Comparison of ENCODE assay signal across 30 cellular contexts in genomic region chr1:54399765-54400164, GRCh38. TPM values are rescaled to one million over a fixed set of nuclear protein-coding genes. Genes with fewer than 3 reads are reported as not detected.
DNase-seq lines count a peak whose midpoint lies in the region; ATAC-seq, FAIRE-seq and TF ChIP-seq lines count a peak whose summit lies in the region.
"Had no signal": no experiment of that assay in that cellular context is flagged by ENCODE, and none has a peak within 500 bp of the region (broad histone marks: within the 10 kb centered on the region; RNA-seq: fewer than 3 reads in every experiment).

No MANE protein-coding gene starts in this region.

- TF ChIP-seq EP300 in K562 (IDR thresholded peaks at IDR 0.05; ENCODE audit: low read length) = no peak

- peaks cover 92% of the 10 kb centered on the region for H3K36me3 ChIP-seq in K562 (ENCODE audit: control insufficient read depth, insufficient read depth, low read length)

- H3K4me2 ChIP-seq in K562 (ENCODE audit: insufficient read depth, low read length) = no peak overlapping the region

- no peak for TF ChIP-seq CTCF in K562 (IDR thresholded peaks at IDR 0.05 in 2 of 3, conservative IDR thresholded peaks at IDR 0.05 in 1 of 3; ENCODE audit: insufficient read depth in 2 of 3, low read depth in 1 of 3, low read length in 3 of 3)

- WGBS in K562 (ENCODE audit: insufficient coverage, low coverage, missing lambda C conversion rate) = 95% methylated on average over 4 of the region's 4 CpGs

- no peaks in the 10 kb centered on the region for H3K9me3 ChIP-seq in K562 (replicated peaks; ENCODE audit: control insufficient read depth, insufficient read depth, low read depth, low read length)
- H3K9me3 ChIP-seq: ascending aorta, mucosa of descending colon, Peyer's patch, stomach, vagina had no signal

- no peak overlapping the region for H3K27ac ChIP-seq in K562 (ENCODE audit: extremely low read depth, low read depth, low read length)
- H3K27ac ChIP-seq: ascending aorta, cardiac muscle cell, epithelial cell of prostate, Peyer's patch, vagina, VCaP had no signal

- intact Hi-C loops in K562 (cut with micrococcal nuclease) = no loop called here

- CTCF ChIA-PET in K562 (lab: Yijun Ruan, JAX; ENCODE audit: low intra/inter-chr PET ratio) = no interaction called here

- H3K9me3 Mint-ChIP-seq in stimulated activated naive CD8-positive, alpha-beta T cell treated with anti-CD3 and anti-CD28 coated beads, Interleukin-15, amount 100 ng/mL, for 72 hours = peaks cover 0 to 8% of the 10 kb centered on the region in 2 donors
- H3K9me3 Mint-ChIP-seq: activated naive CD8-positive, alpha-beta T cell treated with anti-CD3 and anti-CD28 coated beads, Interleukin-2, amount 10 ng/mL, durations not matched to agents 7 days and 5 days; HFFc6; IgD-negative memory B cell; nephron had no signal

- no peak for DNase-seq in activated CD4-positive, CD25-positive, alpha-beta regulatory T cell treated with anti-CD3 and anti-CD28 coated beads, Interleukin-2, amount 50 U/mL, for 72 hours
- peak; percentile 29 for DNase-seq in stimulated activated CD4-positive, alpha-beta T cell treated with anti-CD3 and anti-CD28 coated beads, Interleukin-15, amount 100 ng/mL, for 24 hours
- no peak for DNase-seq in stimulated activated CD4-positive, alpha-beta T cell treated with anti-CD3 and anti-CD28 coated beads, Interleukin-2, amount 100 ng/mL, for 24 hours
- DNase-seq in K562 (ENCODE audit: extremely low read depth in 1 of 4, low spot score in 3 of 4) (no peak), DMS153 (lab: John Stamatoyannopoulos, UW) (no peak)
- DNase-seq in stimulated activated naive CD8-positive, alpha-beta T cell treated with anti-CD3 and anti-CD28 coated beads, Interleukin-15, amount 100 ng/mL, for 72 hours = no peak
- DNase-seq: activated CD4-positive, alpha-beta T cell treated with anti-CD3 and anti-CD28 coated beads, Interleukin-2, amount 50 U/mL, for 4 hours; activated naive CD8-positive, alpha-beta T cell treated with anti-CD3 and anti-CD28 coated beads, Interleukin-2, amount 10 ng/mL, durations not matched to agents 7 days and 5 days; effector CD8-positive, alpha-beta T cell; GOT3; HFFc6; mammary epithelial cell; mucosa of descending colon; NCI-H146; NCI-H446 treated with DMSO at 0.1 percent for 48 hours; NCI-H774; Peyer's patch; SHP77; stomach; T-helper 9 cell had no signal

- ATAC-seq in activated CD4-positive, CD25-positive, alpha-beta regulatory T cell treated with anti-CD3 and anti-CD28 coated beads, Interleukin-2, amount 50 U/mL, for 24 hours = peak; percentile 58 to 62
- ATAC-seq in K562 (no peak), HG03432 (IDR thresholded peaks at IDR 0.05; ENCODE audit: unreplicated experiment) (no peak)
- ATAC-seq in stimulated activated naive CD8-positive, alpha-beta T cell treated with anti-CD3 and anti-CD28 coated beads, Interleukin-15, amount 100 ng/mL, for 72 hours = peak; percentile 74
- ATAC-seq: mucosa of descending colon had no signal

- H4K20me1 ChIP-seq in K562 (replicated peaks; ENCODE audit: control insufficient read depth, insufficient read depth, low read length) = peaks cover 34% of the 10 kb centered on the region

- no peak for TF ChIP-seq POLR2A in K562 (conservative IDR thresholded peaks at IDR 0.05)

- H3K27me3 ChIP-seq in K562 (ENCODE audit: control insufficient read depth in 2 of 2, insufficient read depth in 2 of 2, low read length in 2 of 2) = no peaks in the 10 kb centered on the region
- H3K27me3 ChIP-seq: ascending aorta, cardiac muscle cell, Peyer's patch, stomach, vagina had no signal

- H2AFZ ChIP-seq in K562 (ENCODE audit: low read depth, low read length) = no peak overlapping the region

- no peak for FAIRE-seq in K562 (lab: Jason Lieb, UNC)
- FAIRE-seq: colon had no signal

- no TSS peak for BruUV-seq in K562 (replicated peaks; lab: Mats Ljungman, UMichigan)

- peaks cover 3% of the 10 kb centered on the region for H3K9me1 ChIP-seq in K562 (ENCODE audit: control insufficient read depth, insufficient read depth, low read length)

- H3K9ac ChIP-seq in K562 (ENCODE audit: insufficient read depth in 1 of 2, low read depth in 2 of 2, low read length in 2 of 2) = no peak overlapping the region

- in situ Hi-C loops in K562 (cut with MboI) = loop anchor here (5.0 kb wide), 1 partner anchor 77 kb away; no protein-coding TSS in a partner anchor

- no peak overlapping the region for H3K27ac Mint-ChIP-seq in stimulated activated naive CD8-positive, alpha-beta T cell treated with anti-CD3 and anti-CD28 coated beads, Interleukin-15, amount 100 ng/mL, for 72 hours
- H3K27ac Mint-ChIP-seq: activated naive CD8-positive, alpha-beta T cell treated with anti-CD3 and anti-CD28 coated beads, Interleukin-2, amount 10 ng/mL, durations not matched to agents 7 days and 5 days; HFFc6; IgD-negative memory B cell had no signal

- peaks cover 33 to 54% of the 10 kb centered on the region in 2 experiments for H3K4me1 ChIP-seq in K562 (replicated peaks in 1 of 2; ENCODE audit: control insufficient read depth in 2 of 2, insufficient read depth in 2 of 2, low read length in 2 of 2)

- peaks cover 89% of the 10 kb centered on the region for H3K4me1 Mint-ChIP-seq in stimulated activated naive CD8-positive, alpha-beta T cell treated with anti-CD3 and anti-CD28 coated beads, Interleukin-15, amount 100 ng/mL, for 72 hours

- TF ChIP-seq RAD21 in K562 (CRISPR knock-in tag; conservative IDR thresholded peaks at IDR 0.05 in 1 of 2, IDR thresholded peaks at IDR 0.05 in 1 of 2) = no peak

- H3K27me3 Mint-ChIP-seq in stimulated activated naive CD8-positive, alpha-beta T cell treated with anti-CD3 and anti-CD28 coated beads, Interleukin-15, amount 100 ng/mL, for 72 hours = no peaks in the 10 kb centered on the region
- H3K27me3 Mint-ChIP-seq: activated naive CD8-positive, alpha-beta T cell treated with anti-CD3 and anti-CD28 coated beads, Interleukin-2, amount 10 ng/mL, durations not matched to agents 7 days and 5 days; IgD-negative memory B cell had no signal

- H3K4me3 ChIP-seq in K562 = no peak overlapping the region
- H3K4me3 ChIP-seq: ascending aorta, cardiac muscle cell, mucosa of descending colon, Peyer's patch, stomach, vagina had no signal

- H3K79me2 ChIP-seq in K562 (ENCODE audit: control insufficient read depth, insufficient read depth, low read length) = peaks cover 87% of the 10 kb centered on the region

- POLR2A ChIA-PET in K562 (lab: Yijun Ruan, JAX) = interaction anchor here (1.2 to 5.3 kb wide), 2 partner anchors 8 to 14 kb away, joined by 3 to 43 read pairs; no protein-coding TSS in a partner anchor

- H3K4me3 Mint-ChIP-seq in stimulated activated naive CD8-positive, alpha-beta T cell treated with anti-CD3 and anti-CD28 coated beads, Interleukin-15, amount 100 ng/mL, for 72 hours = peak overlapping the region; percentile 36 to 52
- H3K4me3 Mint-ChIP-seq: HFFc6 had no signal

TF ChIP-seq in K562, 482 proteins besides CTCF, POLR2A, EP300 and RAD21:
- 0 out of 2 replicates have a peak, but pooled peaks have one; percentile 33 for TF ChIP-seq EHMT2 (IDR thresholded peaks at IDR 0.05)
- no peak for TF ChIP-seq ZBTB12 (CRISPR knock-in tag; IDR thresholded peaks at IDR 0.05)

RNA-seq across cellular contexts. Expression of gene SSBP3, which starts 6.4 kb away (rescaled TPM):
- 55.7 and 82.4 TPM in 2 replicates for total RNA-seq in K562 (2011; cell fraction: chromatin; rRNA removed; ENCODE audit: low replicate concordance)
- total RNA-seq in K562 (2011; cell fraction: nucleolus; rRNA removed) = 34.6 and 49.5 TPM in 2 replicates
- 48.8 and 81.9 TPM in 2 replicates for total RNA-seq in K562 (2011; cell fraction: nucleoplasm; rRNA removed)
- 23.8 and 36.9 TPM in 2 replicates for total RNA-seq in K562 (2014; rRNA removed)
- total RNA-seq in K562 (2014; rRNA removed; fragmentation: Illumina TruSeq; extraction: Trizol) = 33.8 and 44.0 TPM in 2 replicates
- total RNA-seq in K562 (2015; rRNA removed; fragmentation: Illumina TruSeq; extraction: Trizol) = 39.8 and 45.1 TPM in 2 replicates
- total RNA-seq in K562 (2021) = 102 and 106 TPM in 2 replicates
- 17.6 and 43.9 TPM in 2 replicates for polyA plus RNA-seq in K562 (2011; rRNA removed)
- 18.4 and 40.7 TPM in 2 replicates for polyA plus RNA-seq in K562 (2011; cell fraction: cytosol; rRNA removed)
- polyA plus RNA-seq in K562 (2011; cell fraction: nucleus; rRNA removed) = 39.0 and 40.4 TPM in 2 replicates
- polyA plus RNA-seq in K562 (2012) = 79.9 and 107 TPM in 2 replicates
- polyA plus RNA-seq in K562 (2014; fragmentation: Illumina TruSeq; extraction: Trizol) = 107 and 108 TPM in 2 replicates
- 1 to 10 TPM; 8.7 TPM for polyA plus RNA-seq in K562 (2014; fragmentation: Nextera tagmentation; extraction: Ambion mirVana)
- polyA plus RNA-seq in K562 (2014; rRNA removed) = 51.4 and 68.8 TPM in 2 replicates
- polyA minus RNA-seq in K562 (2011; rRNA and poly(A)+ RNA removed) = 13.2 and 17.4 TPM in 2 replicates
- 21.6 and 33.8 TPM in 2 replicates for polyA minus RNA-seq in K562 (2011; cell fraction: cytosol; rRNA and poly(A)+ RNA removed)
- polyA minus RNA-seq in K562 (2011; cell fraction: nucleus; rRNA and poly(A)+ RNA removed) = 9.7 and 14.1 TPM in 2 replicates

Comparison
In these comparisons a context has a peak if more than half of its experiments do, and no peak if none do; other contexts are left out.
1. ATAC-seq: peak in activated CD4-positive, CD25-positive, alpha-beta regulatory T cell treated with anti-CD3 and anti-CD28 coated beads, Interleukin-2, amount 50 U/mL, for 24 hours (2 of 2) and stimulated activated naive CD8-positive, alpha-beta T cell treated with anti-CD3 and anti-CD28 coated beads, Interleukin-15, amount 100 ng/mL, for 72 hours (single experiment); none in K562 (single experiment) and HG03432 (single experiment).